In genomic region chr19:13881231-13881691, GRCh38 we compare ENCODE assay signal across 8 cellular contexts.
DNase-seq lines count a peak whose midpoint lies in the region; ATAC-seq and TF ChIP-seq lines count a peak whose summit lies in the region.

No MANE protein-coding gene starts in this region.

- H4K20me1 ChIP-seq in OCI-LY3 (ENCODE audit: insufficient read depth, low read length) = no peaks in the 10 kb centered on the region

- no peaks in the 10 kb centered on the region for H3K79me2 ChIP-seq in OCI-LY3 (ENCODE audit: low read length)

- DNase-seq in GDM1 (lab: John Stamatoyannopoulos, UW) (peak; percentile 69), skeletal muscle cell (ENCODE audit: low read depth) (peak; percentile 22), NCI-H748 (lab: John Stamatoyannopoulos, UW; ENCODE audit: unreplicated experiment) (no peak), NCI-H446 treated with DMSO at 0.1 percent for 48 hours (lab: John Stamatoyannopoulos, UW) (no peak), middle frontal gyrus (ENCODE audit: extremely low spot score, low spot score) (no peak)

- peak overlapping the region; percentile 92 for H3K4me2 ChIP-seq in OCI-LY3 (ENCODE audit: low read length)

- no peak for ATAC-seq in GM21529 (IDR thresholded peaks at IDR 0.05; ENCODE audit: unreplicated experiment)

- peak overlapping the region; percentile 71; the same call in 1 of the 2 replicates for H3K9ac ChIP-seq in OCI-LY3 (ENCODE audit: low read length)
- H3K9ac ChIP-seq in duodenal mucosa (ENCODE audit: low read depth in 1 of 2, low read length in 2 of 2) = peak overlapping the region; percentile 36 to 47

- H3K4me3 ChIP-seq in OCI-LY3 (ENCODE audit: low read length) (peak overlapping the region; percentile 77), duodenal mucosa (ENCODE audit: low read depth in 1 of 2, low read length in 2 of 2) (peak overlapping the region in 1 of 2 donors; percentile 1), skeletal muscle cell (ENCODE audit: low read depth, low read length) (no peak overlapping the region)

- H3K27me3 ChIP-seq in OCI-LY3 (ENCODE audit: low read depth, low read length) (peaks cover 9% of the 10 kb centered on the region), duodenal mucosa (ENCODE audit: control insufficient read depth in 1 of 2, insufficient read depth in 2 of 2, low read length in 2 of 2) (no peaks in the 10 kb centered on the region)

- H3K9me3 ChIP-seq in OCI-LY3 (ENCODE audit: insufficient read depth, low read length) = no peaks in the 10 kb centered on the region
- no peaks in the 10 kb centered on the region for H3K9me3 ChIP-seq in duodenal mucosa (ENCODE audit: control insufficient read depth in 1 of 2, low read length in 2 of 2)

- peak overlapping the region; percentile 59 for H2AFZ ChIP-seq in OCI-LY3 (ENCODE audit: low read depth, low read length)

- peak overlapping the region; percentile 21; the same call in 1 of the 2 replicates for H3K27ac ChIP-seq in OCI-LY3 (ENCODE audit: low read length)
- H3K27ac ChIP-seq in duodenal mucosa (ENCODE audit: low read depth, low read length) = no peak overlapping the region

- TF ChIP-seq CTCF in OCI-LY3 (IDR thresholded peaks at IDR 0.05; ENCODE audit: low read depth, low read length) = no peak

- H3K4me1 ChIP-seq in OCI-LY3 (ENCODE audit: low read length) (peaks cover 37% of the 10 kb centered on the region), duodenal mucosa (ENCODE audit: control insufficient read depth in 1 of 2, insufficient read depth in 2 of 2, low read length in 2 of 2) (peaks cover 49 to 62% of the 10 kb centered on the region in 2 donors)

- H3K36me3 ChIP-seq in OCI-LY3 (replicated peaks; ENCODE audit: low read depth, low read length) (no peaks in the 10 kb centered on the region), duodenal mucosa (ENCODE audit: control insufficient read depth in 1 of 2, insufficient read depth in 2 of 2, low read length in 2 of 2) (no peaks in the 10 kb centered on the region)

Comparison
In these comparisons a context has a peak if more than half of its experiments do, and no peak if none do; other contexts are left out.
1. DNase-seq: peak in GDM1 (single experiment) and skeletal muscle cell (single experiment); none in NCI-H748 (single experiment), NCI-H446 treated with DMSO at 0.1 percent for 48 hours (single experiment) and middle frontal gyrus (single experiment).